ENCODE assay signal across 8 cellular contexts in genomic region chrX:54639018-54639345, GRCh38.
A peak's percentile ranks its signal among the peaks of the same experiment; 100 is the strongest.
DNase-seq lines count a peak whose midpoint lies in the region; ATAC-seq and TF ChIP-seq lines count a peak whose summit lies in the region.

No MANE protein-coding gene starts in this region.

- H3K27ac ChIP-seq in left lung (peak overlapping the region; percentile 89 to 90), thymus (ENCODE audit: low read depth) (peak overlapping the region; percentile 31)

- H3K27me3 Mint-ChIP-seq in activated T-cell treated with anti-CD3 and anti-CD28 coated beads, Interleukin-2, amount 50 U/mL, for 4 hours (ENCODE audit: low read depth): no peaks in the 10 kb centered on the region
- no peaks in the 10 kb centered on the region for H3K27me3 Mint-ChIP-seq in activated naive CD8-positive, alpha-beta T cell treated with anti-CD3 and anti-CD28 coated beads, Interleukin-2, amount 50 U/mL, for 24 hours

- H3K4me1 ChIP-seq in left lung (no peaks in the 10 kb centered on the region), thymus (ENCODE audit: control insufficient read depth, insufficient read depth, low read length) (no peaks in the 10 kb centered on the region)

- H3K9me3 Mint-ChIP-seq in activated T-cell treated with anti-CD3 and anti-CD28 coated beads, Interleukin-2, amount 50 U/mL, for 4 hours: peaks cover 6% of the 10 kb centered on the region
- H3K9me3 Mint-ChIP-seq in activated naive CD8-positive, alpha-beta T cell treated with anti-CD3 and anti-CD28 coated beads, Interleukin-2, amount 50 U/mL, for 24 hours: peaks cover 10% of the 10 kb centered on the region

- intact Hi-C loops in left lung (cut with DNase I): no loop called here

- H3K36me3 ChIP-seq in left lung (no peaks in the 10 kb centered on the region), thymus (ENCODE audit: control insufficient read depth, insufficient read depth) (no peaks in the 10 kb centered on the region)

- H3K36me3 Mint-ChIP-seq in activated T-cell treated with anti-CD3 and anti-CD28 coated beads, Interleukin-2, amount 50 U/mL, for 4 hours (ENCODE audit: insufficient read depth): no peaks in the 10 kb centered on the region
- peaks cover 10% of the 10 kb centered on the region for H3K36me3 Mint-ChIP-seq in activated naive CD8-positive, alpha-beta T cell treated with anti-CD3 and anti-CD28 coated beads, Interleukin-2, amount 50 U/mL, for 24 hours (ENCODE audit: low read depth)

- no peak for ATAC-seq in activated T-cell treated with anti-CD3 and anti-CD28 coated beads, Interleukin-2, amount 50 U/mL, for 4 hours
- no peak for ATAC-seq in activated naive CD8-positive, alpha-beta T cell treated with anti-CD3 and anti-CD28 coated beads, Interleukin-2, amount 50 U/mL, for 24 hours
- ATAC-seq in left lung: no peak
- no peak for ATAC-seq in HG02610 (IDR thresholded peaks at IDR 0.05; ENCODE audit: unreplicated experiment)

- no peak for DNase-seq in activated T-cell treated with anti-CD3 and anti-CD28 coated beads, Interleukin-2, amount 50 U/mL, for 4 hours
- no peak for DNase-seq in activated T-cell treated with anti-CD3 and anti-CD28 coated beads for 4 hours
- DNase-seq in activated naive CD8-positive, alpha-beta T cell treated with anti-CD3 and anti-CD28 coated beads, Interleukin-2, amount 50 U/mL, for 24 hours: no peak
- no peak for DNase-seq in left lung
- DNase-seq in NCI-H1105 (lab: John Stamatoyannopoulos, UW): no peak
- no peak for DNase-seq in activated CD4-positive, CD25-positive, alpha-beta regulatory T cell (lab: John Stamatoyannopoulos, UW)

- H3K4me3 ChIP-seq in left lung (peak overlapping the region; percentile 31 to 38), thymus (ENCODE audit: low read length) (peak overlapping the region; percentile 60)

- H3K9me3 ChIP-seq in left lung: no peaks in the 10 kb centered on the region
- no peaks in the 10 kb centered on the region for H3K9me3 ChIP-seq in thymus (ENCODE audit: control insufficient read depth)

- peak overlapping the region; percentile 94 for H3K4me3 Mint-ChIP-seq in activated T-cell treated with anti-CD3 and anti-CD28 coated beads, Interleukin-2, amount 50 U/mL, for 4 hours
- peak overlapping the region; percentile 85 for H3K4me3 Mint-ChIP-seq in activated naive CD8-positive, alpha-beta T cell treated with anti-CD3 and anti-CD28 coated beads, Interleukin-2, amount 50 U/mL, for 24 hours

- peak overlapping the region; percentile 97 for H3K27ac Mint-ChIP-seq in activated naive CD8-positive, alpha-beta T cell treated with anti-CD3 and anti-CD28 coated beads, Interleukin-2, amount 50 U/mL, for 24 hours

- TF ChIP-seq CTCF in left lung (IDR thresholded peaks at IDR 0.05): no peak

- peaks cover 8% of the 10 kb centered on the region for H3K4me1 Mint-ChIP-seq in activated T-cell treated with anti-CD3 and anti-CD28 coated beads, Interleukin-2, amount 50 U/mL, for 4 hours (ENCODE audit: low read depth)
- H3K4me1 Mint-ChIP-seq in activated naive CD8-positive, alpha-beta T cell treated with anti-CD3 and anti-CD28 coated beads, Interleukin-2, amount 50 U/mL, for 24 hours: peaks cover 10% of the 10 kb centered on the region

- WGBS in thymus: 47% methylated on average over 3 of the region's 3 CpGs

- no peaks in the 10 kb centered on the region for H3K27me3 ChIP-seq in left lung
- H3K27me3 ChIP-seq in thymus (ENCODE audit: control insufficient read depth, insufficient read depth): no peaks in the 10 kb centered on the region
